In genomic region chr1:209810783-209811182, GRCh38 we compare ENCODE assay signal across 1 cellular context.
TF ChIP-seq lines count a peak whose summit lies in the region.

No MANE protein-coding gene starts in this region.

TF ChIP-seq in K562, 482 proteins besides CTCF, POLR2A, EP300 and RAD21:
- no peak for TF ChIP-seq CCAR2 (IDR thresholded peaks at IDR 0.05; ENCODE audit: low read depth, low read length)
- no peak for TF ChIP-seq STAT6 (CRISPR knock-in tag; IDR thresholded peaks at IDR 0.05)
- peak; percentile 22; the same call in 1 of the 2 replicates for TF ChIP-seq CTBP1 (IDR thresholded peaks at IDR 0.05; ENCODE audit: borderline replicate concordance)
- no peak for TF ChIP-seq ZNF239 (CRISPR knock-in tag; IDR thresholded peaks at IDR 0.05)
- TF ChIP-seq SOX6 (IDR thresholded peaks at IDR 0.05), result 0 out of 2 replicates have a peak, but pooled peaks have one; percentile 21
- no peak for TF ChIP-seq C11orf30 (IDR thresholded peaks at IDR 0.05; ENCODE audit: low read depth)
- no peak for TF ChIP-seq ZNF354B (CRISPR knock-in tag; IDR thresholded peaks at IDR 0.05)
- no peak for TF ChIP-seq HNRNPUL1 (IDR thresholded peaks at IDR 0.05; ENCODE audit: low read length)
- no peak for TF ChIP-seq KLF16 (IDR thresholded peaks at IDR 0.05)
- TF ChIP-seq MAFK (IDR thresholded peaks at IDR 0.05; ENCODE audit: low read length), result no peak
- TF ChIP-seq SAFB (IDR thresholded peaks at IDR 0.05; ENCODE audit: borderline replicate concordance, low read depth, low read length), result no peak
- TF ChIP-seq SRSF1 (IDR thresholded peaks at IDR 0.05; ENCODE audit: low read depth, low read length), result no peak
- TF ChIP-seq TCFL5 (CRISPR knock-in tag; conservative IDR thresholded peaks at IDR 0.05), result no peak
